ENCODE assay signal across 1 cellular context in the genomic region with DNA sequence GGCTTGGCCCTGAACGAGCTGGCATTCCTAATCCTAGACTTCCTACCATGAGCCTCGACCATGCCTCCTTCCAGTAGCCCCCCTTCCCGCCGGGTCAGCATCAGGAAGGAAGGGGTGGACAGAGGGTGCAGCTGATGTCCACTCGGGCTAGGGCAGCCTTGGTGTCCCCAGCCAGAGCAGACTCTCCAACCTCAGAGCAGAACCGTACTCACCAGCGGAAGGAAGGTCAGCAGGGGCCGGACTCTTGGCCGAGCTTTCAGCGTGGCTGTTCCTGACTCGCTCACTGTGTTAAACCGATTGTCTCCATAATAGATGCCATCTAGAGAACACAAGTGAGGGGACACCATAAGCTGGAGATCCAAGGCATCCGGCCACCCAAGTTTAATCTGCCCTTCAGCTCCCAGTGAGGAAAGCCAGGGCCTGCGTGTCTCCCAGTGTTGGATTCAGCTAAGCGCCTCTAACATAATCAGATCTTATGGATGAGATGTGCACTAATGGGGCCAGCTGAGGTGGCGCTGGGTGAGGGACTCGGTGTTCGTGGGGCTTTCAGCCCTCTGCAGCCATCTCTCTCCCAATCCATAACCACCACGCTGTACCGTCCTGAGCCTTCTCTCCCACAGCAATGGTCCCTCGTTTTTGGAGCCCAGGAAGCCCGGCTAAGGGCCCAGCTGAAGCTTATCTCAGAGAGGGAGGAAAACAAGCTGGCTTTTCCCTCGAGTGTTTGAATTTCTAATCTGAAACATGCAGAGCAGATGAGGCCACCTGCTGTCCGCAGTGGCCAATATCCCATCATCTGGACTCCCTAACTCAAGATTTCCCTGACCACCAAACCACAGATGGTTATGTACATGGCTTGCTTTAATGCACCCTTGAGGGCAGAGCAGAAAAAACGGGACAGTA.
TF ChIP-seq lines count a peak whose summit lies in the region.

No MANE protein-coding gene starts in this region.

TF ChIP-seq in K562, 482 proteins besides CTCF, POLR2A, EP300 and RAD21 (continued from another document):
- TF ChIP-seq RFX5 (IDR thresholded peaks at IDR 0.05; ENCODE audit: low read depth, low read length) (no peak), MAFK (IDR thresholded peaks at IDR 0.05; ENCODE audit: low read length) (no peak), RUNX1 (IDR thresholded peaks at IDR 0.05; ENCODE audit: low read depth) (no peak), ZNF324 (CRISPR knock-in tag; IDR thresholded peaks at IDR 0.05) (no peak), KLF10 (CRISPR knock-in tag; IDR thresholded peaks at IDR 0.05) (no peak), RCOR1 (IDR thresholded peaks at IDR 0.05; ENCODE audit: borderline replicate concordance in 1 of 2, low read depth in 2 of 2, low read length in 2 of 2) (peak; percentile 48 to 94; a peak in 3 of 4 replicates), TCF3 (CRISPR knock-in tag; IDR thresholded peaks at IDR 0.05) (peak; percentile 89), HDAC1 (IDR thresholded peaks at IDR 0.05) (peak in 1 of 2 experiments; percentile 88; a peak in 2 of 4 replicates), MBD2 (IDR thresholded peaks at IDR 0.05; ENCODE audit: borderline replicate concordance, low read depth) (no peak), DPF2 (IDR thresholded peaks at IDR 0.05) (peak; percentile 47; the same call in 1 of the 2 replicates), CXXC5 (CRISPR knock-in tag; IDR thresholded peaks at IDR 0.05) (no peak; the same call in 1 of the 2 replicates), POLR3G (IDR thresholded peaks at IDR 0.05; ENCODE audit: extremely low read depth, insufficient read length, insufficient replicate concordance) (no peak), ZNF316 (IDR thresholded peaks at IDR 0.05) (no peak), ZBTB9 (CRISPR knock-in tag; IDR thresholded peaks at IDR 0.05) (no peak)
- TF ChIP-seq, protein P1, sequence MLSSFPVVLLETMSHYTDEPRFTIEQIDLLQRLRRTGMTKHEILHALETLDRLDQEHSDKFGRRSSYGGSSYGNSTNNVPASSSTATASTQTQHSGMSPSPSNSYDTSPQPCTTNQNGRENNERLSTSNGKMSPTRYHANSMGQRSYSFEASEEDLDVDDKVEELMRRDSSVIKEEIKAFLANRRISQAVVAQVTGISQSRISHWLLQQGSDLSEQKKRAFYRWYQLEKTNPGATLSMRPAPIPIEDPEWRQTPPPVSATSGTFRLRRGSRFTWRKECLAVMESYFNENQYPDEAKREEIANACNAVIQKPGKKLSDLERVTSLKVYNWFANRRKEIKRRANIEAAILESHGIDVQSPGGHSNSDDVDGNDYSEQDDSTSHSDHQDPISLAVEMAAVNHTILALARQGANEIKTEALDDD (IDR thresholded peaks at IDR 0.05) = no peak
